10 cellular contexts compared by ENCODE assay signal in the genomic region with DNA sequence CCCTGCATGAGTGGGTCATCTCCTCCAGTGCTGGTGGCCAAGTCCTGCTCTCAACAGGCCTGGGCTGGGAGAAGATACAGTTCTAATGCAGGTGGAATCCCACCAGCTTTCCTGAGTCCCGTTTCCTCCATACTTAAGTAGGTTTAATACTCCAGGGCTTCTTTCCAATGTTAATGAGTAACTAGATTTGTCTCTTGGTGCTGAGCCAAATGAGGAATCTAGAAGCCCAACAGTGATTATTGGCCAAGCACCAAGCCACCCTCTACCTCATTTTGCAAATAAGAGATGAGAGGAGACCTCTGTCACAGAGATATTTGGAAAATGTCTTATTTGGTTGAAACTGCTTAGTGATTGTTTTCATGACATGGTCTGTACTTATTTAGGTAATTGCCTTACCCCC. TPM values are rescaled to one million over a fixed set of nuclear protein-coding genes. Genes with fewer than 3 reads are reported as not detected.
DNase-seq lines count a peak whose midpoint lies in the region; ATAC-seq and TF ChIP-seq lines count a peak whose summit lies in the region.
"Had no signal": no experiment of that assay in that cellular context is flagged by ENCODE, and none has a peak within 500 bp of the region (broad histone marks: within the 10 kb centered on the region; RNA-seq: fewer than 3 reads in every experiment).

No MANE protein-coding gene starts in this region.

- H3K4me3 ChIP-seq in psoas muscle (no peak overlapping the region), right cardiac atrium (ENCODE audit: low read length) (no peak overlapping the region)

- WGBS in psoas muscle, 3 donors, result 56 to 70% (median 61%) methylated on average over 1 of the region's 1 CpG
- WGBS in right cardiac atrium, result 43% methylated on average over 1 of the region's 1 CpG

- peaks cover 10% of the 10 kb centered on the region for H3K4me1 ChIP-seq in psoas muscle
- H3K4me1 ChIP-seq in right cardiac atrium (ENCODE audit: control insufficient read depth, insufficient read depth, low read length), result peaks cover 4% of the 10 kb centered on the region

- H3K27me3 ChIP-seq in psoas muscle (ENCODE audit: insufficient read depth in 3 of 3, low read length in 2 of 3) (no peaks in the 10 kb centered on the region), right cardiac atrium (ENCODE audit: control insufficient read depth, insufficient read depth) (no peaks in the 10 kb centered on the region)

- H3K27ac Mint-ChIP-seq in T-helper 17 cell, result peak overlapping the region; percentile 77
- H3K27ac Mint-ChIP-seq in glutamatergic neuron (ENCODE audit: unreplicated experiment), result peak overlapping the region; percentile 74

- H3K27ac ChIP-seq in psoas muscle (peak overlapping the region; percentile 24), right cardiac atrium (ENCODE audit: low read length) (no peak overlapping the region)
- H3K27ac ChIP-seq: KMS-11 had no signal

- H3K27me3 Mint-ChIP-seq in T-helper 17 cell (no peaks in the 10 kb centered on the region), glutamatergic neuron (ENCODE audit: unreplicated experiment) (no peaks in the 10 kb centered on the region)
- H3K27me3 Mint-ChIP-seq: CD4-positive, alpha-beta T cell had no signal

- peaks cover 23% of the 10 kb centered on the region for H3K4me1 Mint-ChIP-seq in T-helper 17 cell
- peaks cover 17% of the 10 kb centered on the region for H3K4me1 Mint-ChIP-seq in glutamatergic neuron (ENCODE audit: low read depth, unreplicated experiment)

- DNase-seq in DMS53 (lab: John Stamatoyannopoulos, UW), result peak; percentile 79
- DNase-seq in T-helper 17 cell, result no peak
- DNase-seq in glutamatergic neuron, result no peak
- no peak for DNase-seq in psoas muscle
- no peak for DNase-seq in GM13977 (ENCODE audit: low spot score)
- no peak for DNase-seq in right cardiac atrium
- no peak for DNase-seq in NCI-H1417 (lab: John Stamatoyannopoulos, UW)

- TF ChIP-seq CTCF in glutamatergic neuron (IDR thresholded peaks at IDR 0.05; ENCODE audit: partially characterized antibody, unreplicated experiment) (no peak), psoas muscle (IDR thresholded peaks at IDR 0.05) (no peak), GM13977 (IDR thresholded peaks at IDR 0.05; ENCODE audit: extremely low read depth, insufficient read depth, missing control alignments) (no peak)

- H3K36me3 Mint-ChIP-seq in T-helper 17 cell (ENCODE audit: low read depth) (peaks cover 15% of the 10 kb centered on the region), glutamatergic neuron (ENCODE audit: unreplicated experiment) (peaks cover 4% of the 10 kb centered on the region)

- peaks cover 9 to 49% of the 10 kb centered on the region in 2 donors for H3K36me3 ChIP-seq in psoas muscle (ENCODE audit: insufficient read depth in 1 of 2, low read depth in 1 of 2)

- ATAC-seq in T-helper 17 cell, result no peak
- ATAC-seq in psoas muscle, result no peak
- no peak for ATAC-seq in SK-N-SH treated with all-trans-retinoic acid at 6 μM for 48 hours
- ATAC-seq in right cardiac atrium, result no peak

- H3K4me3 Mint-ChIP-seq in T-helper 17 cell (no peak overlapping the region), glutamatergic neuron (ENCODE audit: unreplicated experiment) (no peak overlapping the region)
- H3K4me3 Mint-ChIP-seq: CD4-positive, alpha-beta T cell had no signal

- no peaks in the 10 kb centered on the region for H3K9me3 ChIP-seq in T-helper 17 cell (ENCODE audit: control insufficient read depth, low read length, poor library complexity, severe bottlenecking)
- no peaks in the 10 kb centered on the region for H3K9me3 ChIP-seq in psoas muscle
- no peaks in the 10 kb centered on the region for H3K9me3 ChIP-seq in right cardiac atrium (ENCODE audit: control insufficient read depth, low read length)

- intact Hi-C loops in psoas muscle (cut with DNase I) (no loop called here), right cardiac atrium (cut with DNase I) (loop anchor here in 1 of 4 donors (5.0 kb wide), 1 partner anchor 38 kb away; the partner anchor contains the start of gene STARD3NL)

- H3K9me3 Mint-ChIP-seq in glutamatergic neuron (ENCODE audit: unreplicated experiment), result no peaks in the 10 kb centered on the region
- H3K9me3 Mint-ChIP-seq: CD4-positive, alpha-beta T cell had no signal

- in situ Hi-C loops in GM13977 (cut with MboI; ENCODE audit: low pct_unique_long_range_greater_than_20kb, low sequenced_read_pairs, unreplicated experiment), result no loop called here

TF ChIP-seq in SK-N-SH treated with all-trans-retinoic acid at 6 μM for 48 hours, 23 proteins besides CTCF, POLR2A, EP300 and RAD21 (continues in another document):
- no peak for TF ChIP-seq BACH2 (CRISPR knock-in tag; IDR thresholded peaks at IDR 0.05; ENCODE audit: borderline replicate concordance)
- no peak for TF ChIP-seq RARB (CRISPR knock-in tag; IDR thresholded peaks at IDR 0.05)
- no peak for TF ChIP-seq ZC3H10 (CRISPR knock-in tag; IDR thresholded peaks at IDR 0.05)
- no peak for TF ChIP-seq ISL1 (CRISPR knock-in tag; IDR thresholded peaks at IDR 0.05)
- no peak for TF ChIP-seq CSDC2 (CRISPR knock-in tag; IDR thresholded peaks at IDR 0.05)
- TF ChIP-seq PPARA (CRISPR knock-in tag; IDR thresholded peaks at IDR 0.05; ENCODE audit: borderline replicate concordance), result no peak
- TF ChIP-seq OSR1 (CRISPR knock-in tag; IDR thresholded peaks at IDR 0.05), result no peak
- no peak for TF ChIP-seq ARNTL (CRISPR knock-in tag; IDR thresholded peaks at IDR 0.05; ENCODE audit: borderline replicate concordance, low read depth)
- TF ChIP-seq, protein P1, sequence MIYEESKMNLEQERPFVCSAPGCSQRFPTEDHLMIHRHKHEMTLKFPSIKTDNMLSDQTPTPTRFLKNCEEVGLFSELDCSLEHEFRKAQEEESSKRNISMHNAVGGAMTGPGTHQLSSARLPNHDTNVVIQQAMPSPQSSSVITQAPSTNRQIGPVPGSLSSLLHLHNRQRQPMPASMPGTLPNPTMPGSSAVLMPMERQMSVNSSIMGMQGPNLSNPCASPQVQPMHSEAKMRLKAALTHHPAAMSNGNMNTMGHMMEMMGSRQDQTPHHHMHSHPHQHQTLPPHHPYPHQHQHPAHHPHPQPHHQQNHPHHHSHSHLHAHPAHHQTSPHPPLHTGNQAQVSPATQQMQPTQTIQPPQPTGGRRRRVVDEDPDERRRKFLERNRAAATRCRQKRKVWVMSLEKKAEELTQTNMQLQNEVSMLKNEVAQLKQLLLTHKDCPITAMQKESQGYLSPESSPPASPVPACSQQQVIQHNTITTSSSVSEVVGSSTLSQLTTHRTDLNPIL (CRISPR knock-in tag; IDR thresholded peaks at IDR 0.05; ENCODE audit: low read depth), result no peak
- TF ChIP-seq PATZ1 (CRISPR knock-in tag; IDR thresholded peaks at IDR 0.05; ENCODE audit: borderline replicate concordance), result no peak
- TF ChIP-seq, protein P2, sequence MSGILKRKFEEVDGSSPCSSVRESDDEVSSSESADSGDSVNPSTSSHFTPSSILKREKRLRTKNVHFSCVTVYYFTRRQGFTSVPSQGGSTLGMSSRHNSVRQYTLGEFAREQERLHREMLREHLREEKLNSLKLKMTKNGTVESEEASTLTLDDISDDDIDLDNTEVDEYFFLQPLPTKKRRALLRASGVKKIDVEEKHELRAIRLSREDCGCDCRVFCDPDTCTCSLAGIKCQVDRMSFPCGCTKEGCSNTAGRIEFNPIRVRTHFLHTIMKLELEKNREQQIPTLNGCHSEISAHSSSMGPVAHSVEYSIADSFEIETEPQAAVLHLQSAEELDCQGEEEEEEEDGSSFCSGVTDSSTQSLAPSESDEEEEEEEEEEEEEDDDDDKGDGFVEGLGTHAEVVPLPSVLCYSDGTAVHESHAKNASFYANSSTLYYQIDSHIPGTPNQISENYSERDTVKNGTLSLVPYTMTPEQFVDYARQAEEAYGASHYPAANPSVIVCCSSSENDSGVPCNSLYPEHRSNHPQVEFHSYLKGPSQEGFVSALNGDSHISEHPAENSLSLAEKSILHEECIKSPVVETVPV (CRISPR knock-in tag; IDR thresholded peaks at IDR 0.05), result no peak
- TF ChIP-seq, protein P3, sequence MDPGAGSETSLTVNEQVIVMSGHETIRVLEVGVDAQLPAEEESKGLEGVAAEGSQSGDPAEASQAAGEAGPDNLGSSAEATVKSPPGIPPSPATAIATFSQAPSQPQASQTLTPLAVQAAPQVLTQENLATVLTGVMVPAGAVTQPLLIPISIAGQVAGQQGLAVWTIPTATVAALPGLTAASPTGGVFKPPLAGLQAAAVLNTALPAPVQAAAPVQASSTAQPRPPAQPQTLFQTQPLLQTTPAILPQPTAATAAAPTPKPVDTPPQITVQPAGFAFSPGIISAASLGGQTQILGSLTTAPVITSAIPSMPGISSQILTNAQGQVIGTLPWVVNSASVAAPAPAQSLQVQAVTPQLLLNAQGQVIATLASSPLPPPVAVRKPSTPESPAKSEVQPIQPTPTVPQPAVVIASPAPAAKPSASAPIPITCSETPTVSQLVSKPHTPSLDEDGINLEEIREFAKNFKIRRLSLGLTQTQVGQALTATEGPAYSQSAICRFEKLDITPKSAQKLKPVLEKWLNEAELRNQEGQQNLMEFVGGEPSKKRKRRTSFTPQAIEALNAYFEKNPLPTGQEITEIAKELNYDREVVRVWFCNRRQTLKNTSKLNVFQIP (CRISPR knock-in tag; IDR thresholded peaks at IDR 0.05; ENCODE audit: borderline replicate concordance, low read depth), result no peak
- no peak for TF ChIP-seq GLIS3 (CRISPR knock-in tag; IDR thresholded peaks at IDR 0.05)
- no peak for TF ChIP-seq SNAI2 (CRISPR knock-in tag; IDR thresholded peaks at IDR 0.05)
- no peak for TF ChIP-seq ZNF8 (CRISPR knock-in tag; IDR thresholded peaks at IDR 0.05)
- no peak for TF ChIP-seq ESRRG (CRISPR knock-in tag; IDR thresholded peaks at IDR 0.05)
- TF ChIP-seq TOX (CRISPR knock-in tag; IDR thresholded peaks at IDR 0.05; ENCODE audit: borderline replicate concordance), result no peak

RNA-seq across cellular contexts. Expression of gene STARD3NL, which starts 37.1 kb away (rescaled TPM):
- 10 to 100 TPM; 14.1 to 18.0 TPM for total RNA-seq in T-helper 17 cell
- total RNA-seq in glutamatergic neuron (ENCODE audit: unreplicated experiment), result 158 TPM
- 10 to 100 TPM; 11.1 to 16.3 (median 14.4) TPM for total RNA-seq in psoas muscle
- 10 to 100 TPM; 14.1 to 28.5 (median 23.8) TPM for polyA plus RNA-seq in psoas muscle
- 10 to 100 TPM; 32.1 to 45.1 (median 33.6) TPM for total RNA-seq in right cardiac atrium
- polyA plus RNA-seq in right cardiac atrium, result 31.9 TPM
